In genomic region chr3:32176989-32177701, GRCh38 we compare ENCODE assay signal across 8 cellular contexts.
DNase-seq lines count a peak whose midpoint lies in the region; ATAC-seq and TF ChIP-seq lines count a peak whose summit lies in the region.

No MANE protein-coding gene starts in this region.

- no peaks in the 10 kb centered on the region for H3K36me3 Mint-ChIP-seq in CD14-positive monocyte
- peaks cover 7% of the 10 kb centered on the region for H3K36me3 Mint-ChIP-seq in T-helper 2 cell treated with Interferon-gamma antibody and Interleukin-4, amounts not matched to agents 5 μg/mL and 100 μg/mL, for 36 hours (ENCODE audit: low read depth)

- DNase-seq in CD14-positive monocyte (ENCODE audit: low spot score) (no peak), LoVo (ENCODE audit: low spot score) (peak; percentile 60), ascending aorta (ENCODE audit: low spot score in 2 of 2) (no peak), iris pigment epithelial cell (ENCODE audit: low read depth) (peak; percentile 58), GM19238 (ENCODE audit: insufficient read length, low spot score) (no peak)
- DNase-seq in T-helper 2 cell treated with Interferon-gamma antibody and Interleukin-4, amounts not matched to agents 5 μg/mL and 100 μg/mL, for 36 hours (ENCODE audit: low spot score) = peak; percentile 56
- peak; percentile 9 to 55 (median 22) for DNase-seq in stimulated activated CD4-positive, alpha-beta T cell treated with anti-CD3 and anti-CD28 coated beads, TNF-alpha, amount 100 ng/mL, for 4 hours (ENCODE audit: low read depth in 3 of 3)

- H3K4me1 Mint-ChIP-seq in CD14-positive monocyte = peaks cover 12% of the 10 kb centered on the region
- H3K4me1 Mint-ChIP-seq in T-helper 2 cell treated with Interferon-gamma antibody and Interleukin-4, amounts not matched to agents 5 μg/mL and 100 μg/mL, for 36 hours (ENCODE audit: low read depth) = peaks cover 11% of the 10 kb centered on the region

- peak overlapping the region in 1 of 2 donors; percentile 47 for H3K4me3 Mint-ChIP-seq in CD14-positive monocyte
- peak overlapping the region; percentile 22 for H3K4me3 Mint-ChIP-seq in T-helper 2 cell treated with Interferon-gamma antibody and Interleukin-4, amounts not matched to agents 5 μg/mL and 100 μg/mL, for 36 hours

- H3K27me3 Mint-ChIP-seq in CD14-positive monocyte (ENCODE audit: low read depth in 3 of 3) = peaks cover 5 to 9% (median 5%) of the 10 kb centered on the region in 3 donors
- peaks cover 10% of the 10 kb centered on the region for H3K27me3 Mint-ChIP-seq in T-helper 2 cell treated with Interferon-gamma antibody and Interleukin-4, amounts not matched to agents 5 μg/mL and 100 μg/mL, for 36 hours (ENCODE audit: low read depth)

- peak overlapping the region in 1 of 7 donors; percentile 9 for H3K27ac Mint-ChIP-seq in CD14-positive monocyte
- H3K27ac Mint-ChIP-seq in T-helper 2 cell treated with Interferon-gamma antibody and Interleukin-4, amounts not matched to agents 5 μg/mL and 100 μg/mL, for 36 hours = no peak overlapping the region

- peak; percentile 44 for ATAC-seq in GM19452 (IDR thresholded peaks at IDR 0.05; ENCODE audit: unreplicated experiment)

- intact Hi-C loops in CD14-positive monocyte (cut with micrococcal nuclease) (no loop called here), ascending aorta (cut with DNase I) (no loop called here)

- no peaks in the 10 kb centered on the region for H3K36me3 ChIP-seq in ascending aorta

- H3K9me3 Mint-ChIP-seq in CD14-positive monocyte = peaks cover 0 to 2% (median 0%) of the 10 kb centered on the region in 7 donors
- peaks cover 4% of the 10 kb centered on the region for H3K9me3 Mint-ChIP-seq in T-helper 2 cell treated with Interferon-gamma antibody and Interleukin-4, amounts not matched to agents 5 μg/mL and 100 μg/mL, for 36 hours

- no peak overlapping the region for H3K27ac ChIP-seq in ascending aorta

- H3K4me3 ChIP-seq in ascending aorta = no peak overlapping the region

- no peaks in the 10 kb centered on the region for H3K9me3 ChIP-seq in ascending aorta

- TF ChIP-seq CTCF in CD14-positive monocyte (IDR thresholded peaks at IDR 0.05) (peak; percentile 76), ascending aorta (IDR thresholded peaks at IDR 0.05) (peak in 2 of 3 experiments; percentile 36 to 49)

- H3K27me3 ChIP-seq in ascending aorta = no peaks in the 10 kb centered on the region

- H3K4me1 ChIP-seq in ascending aorta = no peaks in the 10 kb centered on the region

Comparison
In these comparisons a context has a peak if more than half of its experiments do, and no peak if none do; other contexts are left out.
1. DNase-seq: peak in LoVo (single experiment), T-helper 2 cell treated with Interferon-gamma antibody and Interleukin-4, amounts not matched to agents 5 μg/mL and 100 μg/mL, for 36 hours (single experiment), iris pigment epithelial cell (single experiment) and stimulated activated CD4-positive, alpha-beta T cell treated with anti-CD3 and anti-CD28 coated beads, TNF-alpha, amount 100 ng/mL, for 4 hours (3 of 3); none in CD14-positive monocyte (single experiment), ascending aorta (0 of 2) and GM19238 (single experiment).